ENCODE assay signal across 21 cellular contexts in the genomic region with DNA sequence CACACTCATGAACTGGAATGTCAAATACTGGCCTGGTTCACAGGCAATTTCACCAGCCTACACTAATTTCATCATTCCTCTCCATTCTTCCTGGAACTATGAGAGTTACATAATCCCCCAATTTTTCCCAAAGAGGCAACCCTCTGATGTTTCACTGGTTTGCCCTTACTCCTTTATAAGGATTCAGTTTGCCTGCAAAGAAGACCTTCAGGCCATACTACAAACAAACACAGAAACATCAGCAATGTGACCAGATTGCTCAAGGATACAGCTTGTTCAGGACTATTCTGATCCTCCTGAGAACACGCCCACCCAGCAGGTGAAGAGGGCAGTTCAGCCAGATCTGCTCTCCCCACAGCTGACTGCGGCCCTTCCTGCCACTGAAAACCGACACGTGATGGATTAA.
DNase-seq lines count a peak whose midpoint lies in the region; ATAC-seq and TF ChIP-seq lines count a peak whose summit lies in the region.
"Had no signal": no experiment of that assay in that cellular context is flagged by ENCODE, and none has a peak within 500 bp of the region (broad histone marks: within the 10 kb centered on the region; RNA-seq: fewer than 3 reads in every experiment).

No MANE protein-coding gene starts in this region.

- no peak for TF ChIP-seq CTCF in omental fat pad (IDR thresholded peaks at IDR 0.05)

- DNase-seq in EH (ENCODE audit: low read depth) (peak; percentile 44), fibroblast of peridontal ligament (ENCODE audit: extremely low read depth) (peak; percentile 25), omental fat pad (ENCODE audit: low spot score) (no peak), SW 1271 (lab: John Stamatoyannopoulos, UW) (no peak), substantia nigra (lab: John Stamatoyannopoulos, UW) (no peak), activated gamma-delta T cell treated with Interleukin-2 at 50 U/mL for 16 hours (no peak)
- DNase-seq: activated CD4-positive, alpha-beta T cell treated with anti-CD3 and anti-CD28 coated beads, Interleukin-2, amount 50 U/mL, for 1 hour; activated CD8-positive, alpha-beta memory T cell treated with anti-CD3 and anti-CD28 coated beads, Interleukin-2, amount 50 U/mL, for 48 hours; amniotic stem cell; central memory CD4-positive, alpha-beta T cell; dorsolateral prefrontal cortex; Karpas-422; NCI-H1092; NCI-H2081; NCI-H526 treated with DMSO at 0.1 percent for 48 hours; PC-3; small intestine; stimulated activated naive CD4-positive, alpha-beta T cell treated with Interleukin-2 at 50 U/mL for 16 hours; T-helper 2 cell; tibial artery had no signal

- peak; percentile 68 for ATAC-seq in omental fat pad (ENCODE audit: low FRiP score)
- ATAC-seq: PC-3 had no signal

- no peak; the same call in 1 of the 2 replicates for TF ChIP-seq RAD21 in Ishikawa (IDR thresholded peaks at IDR 0.05; ENCODE audit: low read depth)

- TF ChIP-seq EP300 in Ishikawa (IDR thresholded peaks at IDR 0.05; ENCODE audit: borderline replicate concordance) = no peak

- H3K27ac ChIP-seq in substantia nigra (ENCODE audit: low read depth, low read length, poor library complexity, severe bottlenecking) = no peak overlapping the region
- H3K27ac ChIP-seq: dorsolateral prefrontal cortex, tibial artery had no signal

TF ChIP-seq in Ishikawa, 13 proteins besides CTCF, POLR2A, EP300 and RAD21:
- TF ChIP-seq, protein P1, sequence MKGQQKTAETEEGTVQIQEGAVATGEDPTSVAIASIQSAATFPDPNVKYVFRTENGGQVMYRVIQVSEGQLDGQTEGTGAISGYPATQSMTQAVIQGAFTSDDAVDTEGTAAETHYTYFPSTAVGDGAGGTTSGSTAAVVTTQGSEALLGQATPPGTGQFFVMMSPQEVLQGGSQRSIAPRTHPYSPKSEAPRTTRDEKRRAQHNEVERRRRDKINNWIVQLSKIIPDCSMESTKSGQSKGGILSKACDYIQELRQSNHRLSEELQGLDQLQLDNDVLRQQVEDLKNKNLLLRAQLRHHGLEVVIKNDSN (IDR thresholded peaks at IDR 0.05) = peak; percentile 55; the same call in 1 of the 2 replicates
- no peak for TF ChIP-seq EGR1 (IDR thresholded peaks at IDR 0.05)
- TF ChIP-seq TCF12 (IDR thresholded peaks at IDR 0.05; ENCODE audit: low read depth) = no peak

Comparison
In these comparisons a context has a peak if more than half of its experiments do, and no peak if none do; other contexts are left out.
1. DNase-seq: peak in EH (single experiment) and fibroblast of peridontal ligament (single experiment); none in omental fat pad (single experiment), SW 1271 (0 of 2), substantia nigra (0 of 49) and activated gamma-delta T cell treated with Interleukin-2 at 50 U/mL for 16 hours (single experiment).